ENCODE assay signal across 19 cellular contexts in genomic region chr22:49718396-49718795, GRCh38.
DNase-seq lines count a peak whose midpoint lies in the region; ATAC-seq, FAIRE-seq and TF ChIP-seq lines count a peak whose summit lies in the region.
"Had no signal": no experiment of that assay in that cellular context is flagged by ENCODE, and none has a peak within 500 bp of the region (broad histone marks: within the 10 kb centered on the region; RNA-seq: fewer than 3 reads in every experiment).

No MANE protein-coding gene starts in this region.

- no peak for ATAC-seq in HG03025 (IDR thresholded peaks at IDR 0.05; ENCODE audit: low FRiP score, unreplicated experiment)

- H3K4me3 ChIP-seq in H7 (ENCODE audit: insufficient read depth, low read depth, low read length): no peak overlapping the region
- H3K4me3 ChIP-seq in kidney (ENCODE audit: low read length in 2 of 2): no peak overlapping the region
- no peak overlapping the region for H3K4me3 ChIP-seq in WERI-Rb-1 (ENCODE audit: low read depth, low read length)
- H3K4me3 ChIP-seq: HAP-1 had no signal

- no peak overlapping the region for H3K9ac ChIP-seq in kidney (ENCODE audit: low read length in 2 of 2)

- FAIRE-seq in kidney (lab: Jason Lieb, UNC): no peak
- FAIRE-seq: A204.1, D721Med, GM12892, H1 had no signal

- TF ChIP-seq CTCF in kidney (IDR thresholded peaks at IDR 0.05; ENCODE audit: borderline replicate concordance, extremely low read depth, insufficient read depth) (no peak), WERI-Rb-1 (IDR thresholded peaks at IDR 0.05; ENCODE audit: low read depth, low read length) (no peak)

- H3K36me3 ChIP-seq in H7 (replicated peaks; ENCODE audit: control insufficient read depth, insufficient read depth, low read length): no peaks in the 10 kb centered on the region
- H3K36me3 ChIP-seq in kidney (ENCODE audit: control insufficient read depth in 1 of 2, insufficient read depth in 2 of 2, low read length in 2 of 2): no peaks in the 10 kb centered on the region
- no peaks in the 10 kb centered on the region for H3K36me3 ChIP-seq in WERI-Rb-1
- H3K36me3 ChIP-seq: BE2C, HAP-1 had no signal

- intact Hi-C loops in posterior vena cava (cut with DNase I) (no loop called here), kidney (cut with DNase I) (no loop called here)

- H3K27ac ChIP-seq in kidney (ENCODE audit: low read depth in 2 of 2, low read length in 2 of 2) (no peak overlapping the region), WERI-Rb-1 (no peak overlapping the region)

- DNase-seq in ELF-1 (ENCODE audit: low read depth, low spot score) (peak; percentile 18), H7 (peak; percentile 30), islet precursor cell (peak; percentile 30), posterior vena cava (ENCODE audit: low spot score) (peak; percentile 49), kidney (no peak), WERI-Rb-1 (no peak)
- DNase-seq: ACHN; BE2C; C1 segment of cervical spinal cord; Caco-2; CD4-positive, CD25-positive, alpha-beta regulatory T cell; CD8-positive, alpha-beta memory T cell; GDM1 had no signal

- H3K4me1 ChIP-seq in kidney (ENCODE audit: control insufficient read depth in 1 of 2, insufficient read depth in 1 of 2, low read depth in 1 of 2, low read length in 2 of 2): no peaks in the 10 kb centered on the region
- H3K4me1 ChIP-seq: BE2C, Caco-2, HAP-1 had no signal

- H3K27me3 ChIP-seq in H7 (ENCODE audit: control insufficient read depth, insufficient read depth, low read length): no peaks in the 10 kb centered on the region
- H3K27me3 ChIP-seq in WERI-Rb-1 (ENCODE audit: insufficient read depth, low read depth, severe bottlenecking): no peaks in the 10 kb centered on the region

- H3K9me3 ChIP-seq in kidney (ENCODE audit: control insufficient read depth in 1 of 2, low read length in 2 of 2) (no peaks in the 10 kb centered on the region), WERI-Rb-1 (ENCODE audit: severe bottlenecking) (no peaks in the 10 kb centered on the region)
- H3K9me3 ChIP-seq: BE2C, Caco-2, HAP-1 had no signal

Comparison
In these comparisons a context has a peak if more than half of its experiments do, and no peak if none do; other contexts are left out.
1. DNase-seq: peak in ELF-1 (single experiment), H7 (single experiment), islet precursor cell (single experiment) and posterior vena cava (single experiment); none in kidney (single experiment) and WERI-Rb-1 (single experiment).